In the genomic region with DNA sequence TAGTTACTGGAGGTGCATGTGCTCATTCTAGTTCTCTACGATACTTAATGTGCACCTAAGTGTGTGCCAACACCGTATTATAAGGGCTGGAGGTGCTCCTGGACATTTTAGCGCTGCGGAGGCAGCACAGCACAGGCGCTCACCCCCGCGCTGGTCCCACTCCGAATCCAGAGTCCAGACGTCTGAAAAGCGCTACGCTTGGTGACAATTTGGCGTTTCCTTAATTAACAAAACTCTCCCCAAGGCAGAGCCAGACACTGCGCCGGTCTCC, we compare ENCODE assay signal across 15 cellular contexts. TPM values are rescaled to one million over a fixed set of nuclear protein-coding genes. Genes with fewer than 3 reads are reported as not detected.
DNase-seq lines count a peak whose midpoint lies in the region; ATAC-seq, FAIRE-seq and TF ChIP-seq lines count a peak whose summit lies in the region.
"Had no signal": no experiment of that assay in that cellular context is flagged by ENCODE, and none has a peak within 500 bp of the region (broad histone marks: within the 10 kb centered on the region; RNA-seq: fewer than 3 reads in every experiment).

No MANE protein-coding gene starts in this region.

- H3K27ac Mint-ChIP-seq in astrocyte (ENCODE audit: unreplicated experiment): peak overlapping the region; percentile 69
- H3K27ac Mint-ChIP-seq: B cell had no signal

- no peak overlapping the region for H3K9ac ChIP-seq in astrocyte (ENCODE audit: low read length)

- DNase-seq in right atrium auricular region (ENCODE audit: low spot score): no peak
- no peak for DNase-seq in left ventricle myocardium superior
- no peak for DNase-seq in astrocyte (ENCODE audit: low read depth)
- DNase-seq in lower lobe of right lung: no peak
- DNase-seq in uterus: no peak
- no peak for DNase-seq in left lung
- DNase-seq in glomerular visceral epithelial cell (ENCODE audit: extremely low spot score): no peak
- no peak for DNase-seq in activated naive CD4-positive, alpha-beta T cell (lab: John Stamatoyannopoulos, UW)
- DNase-seq: EL; NCI-H2029; SHP77; stimulated activated CD4-positive, alpha-beta T cell treated with anti-CD3 and anti-CD28 coated beads, Interleukin-2, amount 100 ng/mL, for 24 hours had no signal

- H3K27ac ChIP-seq in right atrium auricular region (peak overlapping the region; percentile 72 to 83), astrocyte (ENCODE audit: low read depth, low read length) (no peak overlapping the region), lower lobe of right lung (no peak overlapping the region), uterus (peak overlapping the region; percentile 98 to 99), left lung (no peak overlapping the region)

- no peak for FAIRE-seq in astrocyte (lab: Jason Lieb, UNC)
- FAIRE-seq: GM19239, TTC549 had no signal

- no peak overlapping the region for H2AFZ ChIP-seq in astrocyte (ENCODE audit: low read depth, low read length)

- H3K9me3 Mint-ChIP-seq in astrocyte (ENCODE audit: unreplicated experiment): peaks cover 40% of the 10 kb centered on the region

- H3K36me3 ChIP-seq in right atrium auricular region (no peaks in the 10 kb centered on the region), astrocyte (ENCODE audit: insufficient read depth, low read length) (no peaks in the 10 kb centered on the region), lower lobe of right lung (no peaks in the 10 kb centered on the region), uterus (no peaks in the 10 kb centered on the region), left lung (no peaks in the 10 kb centered on the region)

- no peaks in the 10 kb centered on the region for H3K79me2 ChIP-seq in astrocyte (ENCODE audit: insufficient read depth, low read length)

- peaks cover 4% of the 10 kb centered on the region for H3K36me3 Mint-ChIP-seq in astrocyte (ENCODE audit: low read depth, unreplicated experiment)

- peaks cover 81% of the 10 kb centered on the region for H3K27me3 Mint-ChIP-seq in astrocyte (ENCODE audit: low read depth, unreplicated experiment)

- H3K4me3 ChIP-seq in right atrium auricular region: peak overlapping the region; percentile 35 to 61
- H3K4me3 ChIP-seq in astrocyte (ENCODE audit: insufficient read depth, low read depth, low read length): no peak overlapping the region
- H3K4me3 ChIP-seq in lower lobe of right lung: peak overlapping the region; percentile 33
- peak overlapping the region; percentile 72 to 86 for H3K4me3 ChIP-seq in uterus
- peak overlapping the region in 1 of 2 donors; percentile 15 for H3K4me3 ChIP-seq in left lung

- TF ChIP-seq CTCF in right atrium auricular region (IDR thresholded peaks at IDR 0.05): no peak
- TF ChIP-seq CTCF in astrocyte (IDR thresholded peaks at IDR 0.05; ENCODE audit: insufficient read depth, low read depth, low read length): no peak
- TF ChIP-seq CTCF in lower lobe of right lung (IDR thresholded peaks at IDR 0.05): no peak
- TF ChIP-seq CTCF in uterus (IDR thresholded peaks at IDR 0.05): no peak
- no peak for TF ChIP-seq CTCF in left lung (IDR thresholded peaks at IDR 0.05)

- TF ChIP-seq POLR2A in uterus (IDR thresholded peaks at IDR 0.05): no peak

- ATAC-seq in left ventricle myocardium superior: no peak
- no peak for ATAC-seq in lower lobe of right lung
- ATAC-seq in left lung: no peak

- H3K4me3 Mint-ChIP-seq in astrocyte (ENCODE audit: unreplicated experiment): no peak overlapping the region
- H3K4me3 Mint-ChIP-seq: B cell had no signal

- intact Hi-C loops in left ventricle myocardium superior (cut with micrococcal nuclease): no loop called here
- intact Hi-C loops in lower lobe of right lung (cut with DNase I): no loop called here
- intact Hi-C loops in uterus (cut with DNase I; ENCODE audit: low total_unique reads): loop anchor here (10.0 kb wide), 2 partner anchors 49 to 119 kb away; no protein-coding TSS in a partner anchor
- intact Hi-C loops in left lung (cut with DNase I): no loop called here

- H3K4me1 ChIP-seq in right atrium auricular region (peaks cover 0 to 36% of the 10 kb centered on the region in 2 donors), astrocyte (ENCODE audit: insufficient read depth, low read length) (no peaks in the 10 kb centered on the region), lower lobe of right lung (peaks cover 28% of the 10 kb centered on the region), uterus (no peaks in the 10 kb centered on the region), left lung (peaks cover 6 to 37% of the 10 kb centered on the region in 2 donors)

- H4K20me1 ChIP-seq in astrocyte (ENCODE audit: insufficient read depth, low read length): peaks cover 6% of the 10 kb centered on the region

- H3K4me1 Mint-ChIP-seq in astrocyte (ENCODE audit: low read depth, unreplicated experiment): peaks cover 2% of the 10 kb centered on the region

- H3K9me3 ChIP-seq in right atrium auricular region (no peaks in the 10 kb centered on the region), astrocyte (ENCODE audit: insufficient read depth, low read depth, low read length) (peaks cover 3% of the 10 kb centered on the region), lower lobe of right lung (no peaks in the 10 kb centered on the region), uterus (no peaks in the 10 kb centered on the region), left lung (no peaks in the 10 kb centered on the region)

- H3K27me3 ChIP-seq in right atrium auricular region (peaks cover 29 to 34% of the 10 kb centered on the region in 2 donors), astrocyte (ENCODE audit: insufficient read depth, low read length) (peaks cover 91% of the 10 kb centered on the region), lower lobe of right lung (ENCODE audit: low read depth) (peaks cover 99% of the 10 kb centered on the region), uterus (no peaks in the 10 kb centered on the region), left lung (peaks cover 95 to 100% of the 10 kb centered on the region in 2 donors)

- H3K4me2 ChIP-seq in astrocyte (ENCODE audit: low read length): no peak overlapping the region

RNA-seq across cellular contexts. Expression of a gene that starts 1.3 kb away (rescaled TPM):
- total RNA-seq in right atrium auricular region (10 to 100 TPM in 1 of 2 donors, 1 to 10 TPM in 1; 8.1 to 10.6 TPM), left ventricle myocardium superior (2.6 TPM), astrocyte (0.45 and 1.4 TPM in 2 replicates), lower lobe of right lung (1.2 TPM), uterus (100 to 1,000 TPM in 1 of 4 donors, 10 to 100 TPM in 3; 51.2 to 125 (median 53.6) TPM), left lung (1 to 10 TPM in 1 of 2 donors, under 1 TPM in 1; 0.13 to 3.6 TPM)
- total RNA-seq: B cell had no signal

Comparison
In these comparisons a context has a peak if more than half of its experiments do, and no peak if none do; other contexts are left out.
1. H3K27ac ChIP-seq: peak in right atrium auricular region (2 of 2) and uterus (2 of 2); none in astrocyte (single experiment), lower lobe of right lung (single experiment) and left lung (0 of 2).
2. RNA of a gene that starts 1.3 kb away (total RNA-seq): 51.2 to 125 TPM in uterus; 8.1 to 10.6 TPM in right atrium auricular region, 0.13 to 3.6 TPM in left lung, 2.6 TPM in left ventricle myocardium superior (single experiment), 1.2 TPM in lower lobe of right lung (single experiment) and 0.45 to 1.4 TPM in astrocyte; every median in the first group is over 4 times any median in the second.